Comparison of ENCODE assay signal across 24 cellular contexts in the genomic region with DNA sequence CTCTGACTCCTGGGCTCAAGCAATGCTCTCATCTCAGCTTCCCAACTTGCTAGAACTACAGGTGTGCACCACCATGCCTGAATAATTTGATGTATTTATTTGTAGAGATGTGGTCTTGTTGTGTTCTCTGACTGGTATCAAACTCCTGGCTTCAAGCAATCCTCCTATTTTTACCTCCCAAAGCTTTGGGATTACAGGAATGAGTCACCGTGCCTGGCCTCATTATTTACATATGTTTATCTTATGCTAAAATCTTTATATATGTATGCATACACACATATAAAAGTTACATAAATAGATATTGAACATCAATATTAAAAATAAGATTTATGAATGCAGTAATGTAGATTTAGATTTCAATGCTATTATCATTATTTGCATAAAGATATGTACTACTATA.
"Had no signal": no experiment of that assay in that cellular context is flagged by ENCODE, and none has a peak within 500 bp of the region (broad histone marks: within the 10 kb centered on the region; RNA-seq: fewer than 3 reads in every experiment).

No MANE protein-coding gene starts in this region.

- H3K9me3 ChIP-seq: SK-N-SH had no signal

- ATAC-seq: HepG2, Panc1 had no signal

- H3K27ac ChIP-seq: HL-60, RWPE1 had no signal

- DNase-seq: IMR-90, Karpas-422, KG1, NCI-H1092, NCI-H1105 treated with DMSO at 0.1 percent for 48 hours, NCI-H1417 treated with DMSO at 0.1 percent for 48 hours, NCI-H146, NCI-H187, NCI-H2029, NCI-H2081 treated with DMSO at 0.1 percent for 48 hours, NCI-H2171, NCI-H226, NCI-H446, NCI-H510A, NCI-H524 treated with DMSO at 0.1 percent for 48 hours, NCI-H69, NCI-H774, SHP77, SK-N-SH, SW 1271 had no signal
